15 cellular contexts compared by ENCODE assay signal in genomic region chr3:34285465-34286188, GRCh38.
DNase-seq lines count a peak whose midpoint lies in the region; ATAC-seq and TF ChIP-seq lines count a peak whose summit lies in the region.
"Had no signal": no experiment of that assay in that cellular context is flagged by ENCODE, and none has a peak within 500 bp of the region (broad histone marks: within the 10 kb centered on the region; RNA-seq: fewer than 3 reads in every experiment).

No MANE protein-coding gene starts in this region.

- POLR2A ChIA-PET in CD8-positive, alpha-beta T cell (lab: Charles Lee), result no interaction called here

- no peak for TF ChIP-seq CTCF in natural killer cell (IDR thresholded peaks at IDR 0.05)
- TF ChIP-seq CTCF in CD8-positive, alpha-beta T cell (IDR thresholded peaks at IDR 0.05), result no peak

- peak; percentile 17 for DNase-seq in NCI-H146 (lab: John Stamatoyannopoulos, UW)
- DNase-seq in NCI-H146 treated with DMSO at 0.1 percent for 48 hours (lab: John Stamatoyannopoulos, UW; ENCODE audit: unreplicated experiment), result no peak
- DNase-seq in mesendoderm, result no peak
- no peak for DNase-seq in natural killer cell
- no peak for DNase-seq in CD8-positive, alpha-beta T cell
- DNase-seq: Caco-2, MG63, NCI-H1105 treated with DMSO at 0.1 percent for 48 hours, NCI-H2081 treated with DMSO at 0.1 percent for 48 hours, SIG-M5 had no signal

- H2BK15ac ChIP-seq in mesendoderm (replicated peaks; ENCODE audit: low read depth), result no peak overlapping the region

- H3K4ac ChIP-seq in mesendoderm (ENCODE audit: low read depth, low read length), result no peak overlapping the region

- H3K4me1 ChIP-seq in ectodermal cell (ENCODE audit: control insufficient read depth, insufficient read depth, low read length) (peaks cover 11% of the 10 kb centered on the region), mesendoderm (ENCODE audit: control insufficient read depth, low read depth, low read length) (no peaks in the 10 kb centered on the region)
- no peaks in the 10 kb centered on the region for H3K4me1 ChIP-seq in CD8-positive, alpha-beta T cell (ENCODE audit: insufficient read depth, low read length)
- H3K4me1 ChIP-seq: Caco-2 had no signal

- H3K36me3 ChIP-seq in ectodermal cell (ENCODE audit: control insufficient read depth, insufficient read depth, low read length) (no peaks in the 10 kb centered on the region), mesendoderm (ENCODE audit: control insufficient read depth, insufficient read depth, low read length) (no peaks in the 10 kb centered on the region)
- no peaks in the 10 kb centered on the region for H3K36me3 ChIP-seq in CD8-positive, alpha-beta T cell (ENCODE audit: insufficient read depth, low read length)
- H3K36me3 ChIP-seq: MG63 had no signal

- H4K8ac ChIP-seq in mesendoderm (ENCODE audit: low read depth, low read length), result no peak overlapping the region

- H3K56ac ChIP-seq in mesendoderm (ENCODE audit: low read length), result no peak overlapping the region

- no peak overlapping the region for H3K9ac ChIP-seq in mesendoderm (ENCODE audit: low read length)
- H3K9ac ChIP-seq: KMS-11 had no signal

- H3K79me2 ChIP-seq in mesendoderm (ENCODE audit: control insufficient read depth, insufficient read depth, low read length), result no peaks in the 10 kb centered on the region

- no peaks in the 10 kb centered on the region for H3K36me3 Mint-ChIP-seq in natural killer cell
- H3K36me3 Mint-ChIP-seq in CD8-positive, alpha-beta T cell, result no peaks in the 10 kb centered on the region

- WGBS in ectodermal cell, 2 experiments, result 77 to 82% methylated on average over 3 of the region's 3 CpGs
- no CpG with 5 or more reads among the region's 3 CpGs for WGBS in mesendoderm (ENCODE audit: extremely low coverage, insufficient coverage, low lambda C conversion rate)

- peaks cover 0 to 2% of the 10 kb centered on the region in 2 donors for H3K27me3 Mint-ChIP-seq in natural killer cell (ENCODE audit: low read depth in 2 of 2)
- no peaks in the 10 kb centered on the region for H3K27me3 Mint-ChIP-seq in CD8-positive, alpha-beta T cell (ENCODE audit: low read depth)

- H2AK5ac ChIP-seq in mesendoderm (ENCODE audit: low read length), result no peak overlapping the region

- no peak overlapping the region for H3K4me2 ChIP-seq in mesendoderm (ENCODE audit: low read length)
- H3K4me2 ChIP-seq: KMS-11 had no signal

- H3K27me3 ChIP-seq in ectodermal cell (ENCODE audit: control insufficient read depth, insufficient read depth, low read length, poor library complexity, severe bottlenecking) (no peaks in the 10 kb centered on the region), mesendoderm (ENCODE audit: insufficient read depth, low read length, poor library complexity) (no peaks in the 10 kb centered on the region)
- H3K27me3 ChIP-seq in CD8-positive, alpha-beta T cell (ENCODE audit: insufficient read depth, low read length), result no peaks in the 10 kb centered on the region
- H3K27me3 ChIP-seq: MG63 had no signal

- CTCF ChIA-PET in CD8-positive, alpha-beta T cell (lab: Charles Lee), result no interaction called here

- H3K4me1 Mint-ChIP-seq in natural killer cell, result no peaks in the 10 kb centered on the region
- H3K4me1 Mint-ChIP-seq in CD8-positive, alpha-beta T cell (ENCODE audit: low read depth), result no peaks in the 10 kb centered on the region

- no peaks in the 10 kb centered on the region for H3K79me1 ChIP-seq in mesendoderm (ENCODE audit: low read length)

- no peak overlapping the region for H3K23ac ChIP-seq in mesendoderm (ENCODE audit: low read length)

- intact Hi-C loops in natural killer cell (cut with micrococcal nuclease), result no loop called here
- intact Hi-C loops in CD8-positive, alpha-beta T cell (cut with DNase I, micrococcal nuclease), result no loop called here

- peak overlapping the region; percentile 31 for H3K18ac ChIP-seq in mesendoderm (ENCODE audit: low read length)

- H3K27ac ChIP-seq in ectodermal cell (ENCODE audit: insufficient read depth, low read depth, low read length, poor library complexity, severe bottlenecking) (peak overlapping the region; percentile 44), mesendoderm (ENCODE audit: low read depth, low read length) (no peak overlapping the region)
- no peak overlapping the region for H3K27ac ChIP-seq in CD8-positive, alpha-beta T cell (ENCODE audit: low read depth, low read length)
- H3K27ac ChIP-seq: KMS-11 had no signal

- no peaks in the 10 kb centered on the region for H3K9me3 ChIP-seq in ectodermal cell (ENCODE audit: control insufficient read depth, low read length)
- no peaks in the 10 kb centered on the region for H3K9me3 ChIP-seq in CD8-positive, alpha-beta T cell (ENCODE audit: low read length)
- H3K9me3 ChIP-seq: Caco-2, MG63 had no signal

- H4K5ac ChIP-seq in mesendoderm (ENCODE audit: low read length), result no peak overlapping the region

- H3K4me3 ChIP-seq in ectodermal cell (ENCODE audit: insufficient read depth, low read depth, low read length) (no peak overlapping the region), mesendoderm (ENCODE audit: low read length) (no peak overlapping the region)
- H3K4me3 ChIP-seq in CD8-positive, alpha-beta T cell (ENCODE audit: low read depth, low read length), result no peak overlapping the region
- H3K4me3 ChIP-seq: MG63 had no signal

- H3K27ac Mint-ChIP-seq in natural killer cell, result no peak overlapping the region
- no peak overlapping the region for H3K27ac Mint-ChIP-seq in CD8-positive, alpha-beta T cell

- H3K9me3 Mint-ChIP-seq in natural killer cell, result peaks cover 0 to 2% of the 10 kb centered on the region in 2 donors
- no peaks in the 10 kb centered on the region for H3K9me3 Mint-ChIP-seq in CD8-positive, alpha-beta T cell

- no peak overlapping the region for H3K4me3 Mint-ChIP-seq in natural killer cell
- no peak overlapping the region for H3K4me3 Mint-ChIP-seq in CD8-positive, alpha-beta T cell

- H2BK120ac ChIP-seq in mesendoderm (ENCODE audit: low read depth, low read length), result no peak overlapping the region

- H2BK5ac ChIP-seq in mesendoderm (ENCODE audit: low read length), result no peak overlapping the region

- ATAC-seq in HG02798 (IDR thresholded peaks at IDR 0.05; ENCODE audit: poor library complexity, unreplicated experiment) (peak; percentile 45), natural killer cell (no peak), GM18909 (IDR thresholded peaks at IDR 0.05; ENCODE audit: poor library complexity, unreplicated experiment) (no peak)
- ATAC-seq in CD8-positive, alpha-beta T cell, result no peak
- ATAC-seq: HepG2 had no signal
